In the genomic region with DNA sequence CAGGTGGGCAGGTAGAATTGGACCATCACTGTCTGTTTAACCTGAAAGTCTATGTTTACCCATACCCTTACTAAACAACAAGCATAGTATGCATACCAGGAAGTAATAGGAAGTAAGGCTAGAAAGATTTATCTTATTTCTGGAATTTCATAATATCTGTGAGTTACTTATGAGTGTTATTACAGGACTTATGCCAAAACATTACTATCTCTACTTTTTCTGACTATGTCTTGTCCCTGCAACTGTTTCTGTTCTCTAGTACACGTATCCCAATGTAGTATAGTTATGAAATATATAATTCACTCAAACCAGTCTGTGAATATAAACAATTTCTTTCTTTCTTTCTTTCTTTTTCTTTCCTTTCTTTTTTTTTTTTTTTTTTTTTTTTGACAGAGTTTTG, we compare ENCODE assay signal across 24 cellular contexts.
"Had no signal": no experiment of that assay in that cellular context is flagged by ENCODE, and none has a peak within 500 bp of the region (broad histone marks: within the 10 kb centered on the region; RNA-seq: fewer than 3 reads in every experiment).

No MANE protein-coding gene starts in this region.

- H3K9ac ChIP-seq: neural progenitor cell had no signal

- H3K4me2 ChIP-seq: neural progenitor cell had no signal

- H3K4me3 ChIP-seq: adrenal gland, ascending aorta, esophagus squamous epithelium, heart left ventricle, neural progenitor cell, right lobe of liver, transverse colon had no signal

- H3K27ac ChIP-seq: adrenal gland, ascending aorta, epithelial cell of prostate, esophagus squamous epithelium, foreskin keratinocyte, heart left ventricle, neural progenitor cell, right lobe of liver, transverse colon, VCaP had no signal

- H3K36me3 ChIP-seq: adrenal gland, ascending aorta, esophagus squamous epithelium, heart left ventricle, neural progenitor cell, right lobe of liver, transverse colon had no signal

- H2AFZ ChIP-seq: neural progenitor cell had no signal

- H3K4me1 ChIP-seq: adrenal gland, ascending aorta, esophagus squamous epithelium, foreskin keratinocyte, heart left ventricle, neural progenitor cell, right lobe of liver, transverse colon had no signal

- ATAC-seq: activated T-cell treated with anti-CD3 and anti-CD28 coated beads, Interleukin-2, amount 50 U/mL, for 72 hours; foreskin keratinocyte; heart left ventricle; natural killer cell; right lobe of liver had no signal

- DNase-seq: activated CD4-positive, alpha-beta T cell treated with anti-CD3 and anti-CD28 coated beads for 4 hours; activated CD4-positive, alpha-beta T cell treated with anti-CD3 and anti-CD28 coated beads, Interleukin-2, amount 50 U/mL, for 4 hours; activated naive CD4-positive, alpha-beta T cell treated with Interleukin-2 at 50 U/mL for 16 hours; activated naive CD8-positive, alpha-beta T cell treated with anti-CD3 and anti-CD28 coated beads for 36 hours; activated T-cell treated with anti-CD3 and anti-CD28 coated beads for 4 hours; activated T-cell treated with anti-CD3 and anti-CD28 coated beads, Interleukin-2, amount 50 U/mL, for 72 hours; adrenal gland; central memory CD4-positive, alpha-beta T cell; endodermal cell; esophagus squamous epithelium; heart left ventricle; hypothalamus; immature natural killer cell; natural killer cell; posterior cingulate gyrus; right lobe of liver; stimulated activated CD4-positive, alpha-beta T cell treated with anti-CD3 and anti-CD28 coated beads, Interleukin-2, amount 100 ng/mL, for 48 hours; stimulated activated naive CD4-positive, alpha-beta T cell treated with Interleukin-2 at 50 U/mL for 16 hours; transverse colon had no signal

- H3K9me3 ChIP-seq: adrenal gland, ascending aorta, esophagus squamous epithelium, heart left ventricle, right lobe of liver, transverse colon had no signal

- H3K27me3 ChIP-seq: adrenal gland, ascending aorta, esophagus squamous epithelium, foreskin keratinocyte, heart left ventricle, neural progenitor cell, right lobe of liver, transverse colon had no signal
